ENCODE assay signal across 21 cellular contexts in genomic region chr21:41364308-41364707, GRCh38. TPM values are rescaled to one million over a fixed set of nuclear protein-coding genes. Genes with fewer than 3 reads are reported as not detected.
A peak's percentile ranks its signal among the peaks of the same experiment; 100 is the strongest.
DNase-seq lines count a peak whose midpoint lies in the region; ATAC-seq and TF ChIP-seq lines count a peak whose summit lies in the region.
"Had no signal": no experiment of that assay in that cellular context is flagged by ENCODE, and none has a peak within 500 bp of the region (broad histone marks: within the 10 kb centered on the region; RNA-seq: fewer than 3 reads in every experiment).

No MANE protein-coding gene starts in this region.

- no peaks in the 10 kb centered on the region for H3K36me3 ChIP-seq in OCI-LY3 (replicated peaks; ENCODE audit: low read depth, low read length)
- H3K36me3 ChIP-seq in endodermal cell (ENCODE audit: control insufficient read depth, insufficient read depth, low read length) = no peaks in the 10 kb centered on the region
- H3K36me3 ChIP-seq in A673 (ENCODE audit: insufficient read depth, low read length, poor library complexity, severe bottlenecking) = no peaks in the 10 kb centered on the region
- H3K36me3 ChIP-seq: cardiac muscle cell, SJSA1 had no signal

- H2AFZ ChIP-seq in OCI-LY3 (ENCODE audit: low read depth, low read length) = no peak overlapping the region

- H3K4me3 Mint-ChIP-seq in activated naive CD8-positive, alpha-beta T cell = peak overlapping the region; percentile 96
- H3K4me3 Mint-ChIP-seq in activated naive CD8-positive, alpha-beta T cell treated with anti-CD3 and anti-CD28 coated beads, Interleukin-2, amount 50 U/mL, for 24 hours = no peak overlapping the region
- H3K4me3 Mint-ChIP-seq in endodermal cell = no peak overlapping the region

- 0 out of 2 replicates have a peak, but pooled peaks cover 4% of the 10 kb centered on the region for H3K27me3 ChIP-seq in OCI-LY3 (ENCODE audit: low read depth, low read length)
- H3K27me3 ChIP-seq in endodermal cell (ENCODE audit: control insufficient read depth, insufficient read depth, low read length, poor library complexity, severe bottlenecking) = no peaks in the 10 kb centered on the region
- H3K27me3 ChIP-seq in A673 (replicated peaks; ENCODE audit: insufficient read depth, low read depth, low read length, poor library complexity) = no peaks in the 10 kb centered on the region

- H3K9me3 ChIP-seq in OCI-LY3 (ENCODE audit: insufficient read depth, low read length) (no peaks in the 10 kb centered on the region), endodermal cell (ENCODE audit: control insufficient read depth, low read length) (no peaks in the 10 kb centered on the region), A673 (ENCODE audit: low read depth, low read length, poor library complexity, severe bottlenecking) (no peaks in the 10 kb centered on the region)
- H3K9me3 ChIP-seq: heart left ventricle, lower lobe of right lung, SJSA1 had no signal

- H3K4me1 ChIP-seq in OCI-LY3 (ENCODE audit: low read length) (peaks cover 61% of the 10 kb centered on the region), endodermal cell (ENCODE audit: control insufficient read depth, insufficient read depth, low read length) (no peaks in the 10 kb centered on the region), A673 (ENCODE audit: insufficient read depth, low read length, poor library complexity, severe bottlenecking) (no peaks in the 10 kb centered on the region)

- H3K9ac ChIP-seq in OCI-LY3 (ENCODE audit: low read length) (no peak overlapping the region), endodermal cell (ENCODE audit: extremely low read depth, low read length, poor library complexity, severe bottlenecking) (no peak overlapping the region)

- TF ChIP-seq CTCF in OCI-LY3 (IDR thresholded peaks at IDR 0.05; ENCODE audit: low read depth, low read length) = no peak
- no peak for TF ChIP-seq CTCF in endodermal cell (conservative IDR thresholded peaks at IDR 0.05)
- TF ChIP-seq CTCF in A673 (conservative IDR thresholded peaks at IDR 0.05; ENCODE audit: low read depth, low read length) = no peak

- H3K9me3 Mint-ChIP-seq in activated naive CD8-positive, alpha-beta T cell (ENCODE audit: low read depth) = no peaks in the 10 kb centered on the region
- H3K9me3 Mint-ChIP-seq in activated naive CD8-positive, alpha-beta T cell treated with anti-CD3 and anti-CD28 coated beads, Interleukin-2, amount 50 U/mL, for 24 hours = no peaks in the 10 kb centered on the region
- no peaks in the 10 kb centered on the region for H3K9me3 Mint-ChIP-seq in endodermal cell

- no peak overlapping the region for H3K27ac ChIP-seq in OCI-LY3 (ENCODE audit: low read length)
- no peak overlapping the region for H3K27ac ChIP-seq in endodermal cell (ENCODE audit: low read depth, low read length)
- H3K27ac ChIP-seq in A673 (ENCODE audit: low read depth, low read length, poor library complexity, severe bottlenecking) = no peak overlapping the region
- H3K27ac ChIP-seq: cardiac muscle cell, heart left ventricle, lower lobe of right lung, SJSA1 had no signal

- H4K20me1 ChIP-seq in OCI-LY3 (ENCODE audit: insufficient read depth, low read length) = no peaks in the 10 kb centered on the region

- intact Hi-C loops in sciatic nerve (cut with DNase I) = loop anchor here (10.0 kb wide), 1 partner anchor 240 kb away; no protein-coding TSS in a partner anchor
- intact Hi-C loops in A673 (cut with micrococcal nuclease; ENCODE audit: unreplicated experiment) = no loop called here

- no peaks in the 10 kb centered on the region for H3K27me3 Mint-ChIP-seq in activated naive CD8-positive, alpha-beta T cell
- no peaks in the 10 kb centered on the region for H3K27me3 Mint-ChIP-seq in activated naive CD8-positive, alpha-beta T cell treated with anti-CD3 and anti-CD28 coated beads, Interleukin-2, amount 50 U/mL, for 24 hours
- peaks cover 5% of the 10 kb centered on the region for H3K27me3 Mint-ChIP-seq in endodermal cell (ENCODE audit: insufficient read depth)

- H3K4me2 ChIP-seq in OCI-LY3 (ENCODE audit: low read length) = 0 out of 2 replicates have a peak overlapping the region, but pooled peaks have one; percentile 14

- ATAC-seq in activated naive CD8-positive, alpha-beta T cell treated with anti-CD3 and anti-CD28 coated beads, Interleukin-2, amount 50 U/mL, for 24 hours = no peak
- ATAC-seq in sciatic nerve = no peak
- ATAC-seq: HCT116, heart left ventricle, lower lobe of right lung had no signal

- H3K79me2 ChIP-seq in OCI-LY3 (ENCODE audit: low read length) = no peaks in the 10 kb centered on the region

- DNase-seq in activated naive CD8-positive, alpha-beta T cell treated with anti-CD3 and anti-CD28 coated beads, Interleukin-2, amount 50 U/mL, for 24 hours = no peak
- DNase-seq in endodermal cell = peak; percentile 41
- peak; percentile 48 for DNase-seq in sciatic nerve (ENCODE audit: low spot score)
- DNase-seq in A673 (ENCODE audit: low spot score) = no peak
- no peak for DNase-seq in NCI-H1417 (lab: John Stamatoyannopoulos, UW)
- DNase-seq in HuH-7.5 (ENCODE audit: low spot score) = no peak
- DNase-seq: amniotic stem cell; Calu3; heart left ventricle; Karpas-422; lower lobe of right lung; NCI-H1436 treated with DMSO at 0.1 percent for 48 hours; NCI-H748 treated with DMSO at 0.1 percent for 48 hours; stimulated activated CD4-positive, alpha-beta T cell treated with anti-CD3 and anti-CD28 coated beads, Interleukin-4, amount 100 ng/mL, for 24 hours; T-helper 9 cell had no signal

- H3K4me3 ChIP-seq in OCI-LY3 (ENCODE audit: low read length) = no peak overlapping the region
- no peak overlapping the region for H3K4me3 ChIP-seq in endodermal cell (ENCODE audit: low read length)
- no peak overlapping the region for H3K4me3 ChIP-seq in A673 (ENCODE audit: low read depth, low read length, poor library complexity, severe bottlenecking)
- H3K4me3 ChIP-seq: cardiac muscle cell, lower lobe of right lung, SJSA1 had no signal

- no TSS peak for BruUV-seq in A673 (replicated peaks; lab: Mats Ljungman, UMichigan)

- CTCF ChIA-PET in A673 (lab: Charles Lee) = no interaction called here

- H3K4me1 Mint-ChIP-seq in activated naive CD8-positive, alpha-beta T cell (ENCODE audit: low read depth) = peaks cover 73% of the 10 kb centered on the region
- peaks cover 75% of the 10 kb centered on the region for H3K4me1 Mint-ChIP-seq in activated naive CD8-positive, alpha-beta T cell treated with anti-CD3 and anti-CD28 coated beads, Interleukin-2, amount 50 U/mL, for 24 hours
- peaks cover 2% of the 10 kb centered on the region for H3K4me1 Mint-ChIP-seq in endodermal cell

- WGBS in endodermal cell (ENCODE audit: insufficient coverage in 1 of 2, insufficient read length in 1 of 2), 2 experiments = 94% methylated on average over 5 of the region's 6 CpGs; no CpG with 5 or more reads in 1 of the 2 experiments

- peaks cover 11% of the 10 kb centered on the region for H3K36me3 Mint-ChIP-seq in activated naive CD8-positive, alpha-beta T cell
- peaks cover 6% of the 10 kb centered on the region for H3K36me3 Mint-ChIP-seq in activated naive CD8-positive, alpha-beta T cell treated with anti-CD3 and anti-CD28 coated beads, Interleukin-2, amount 50 U/mL, for 24 hours (ENCODE audit: low read depth)
- no peaks in the 10 kb centered on the region for H3K36me3 Mint-ChIP-seq in endodermal cell (ENCODE audit: low read depth)

- H3K27ac Mint-ChIP-seq in activated naive CD8-positive, alpha-beta T cell = peak overlapping the region; percentile 98
- no peak overlapping the region for H3K27ac Mint-ChIP-seq in activated naive CD8-positive, alpha-beta T cell treated with anti-CD3 and anti-CD28 coated beads, Interleukin-2, amount 50 U/mL, for 24 hours
- no peak overlapping the region for H3K27ac Mint-ChIP-seq in endodermal cell

- POLR2A ChIA-PET in A673 (lab: Charles Lee; ENCODE audit: low non-redundant PET) = no interaction called here

RNA-seq across cellular contexts. Expression of gene MX2, which starts 2.5 kb away (rescaled TPM):
- total RNA-seq in endodermal cell = 10 to 100 TPM in 1 of 2 donors, 1 to 10 TPM in 1; 1.6 to 11.4 TPM
- polyA plus RNA-seq in endodermal cell (2013, experiment 1 of 2) = 0.50 TPM
- polyA plus RNA-seq in endodermal cell (2013, experiment 2 of 2) = 0.33 TPM
- total RNA-seq in sciatic nerve = 19.0 TPM
- total RNA-seq in A673 (2021) = not detected in 2 replicates
- total RNA-seq: SJSA1 had no signal

RNA-seq across cellular contexts. Expression of gene FAM3B, which starts 47.7 kb away (rescaled TPM):
- total RNA-seq in endodermal cell (1 to 10 TPM; 2.1 to 3.1 TPM), sciatic nerve (0.80 TPM), A673 (2021) (not detected in 2 replicates)
- polyA plus RNA-seq in endodermal cell (2013, experiment 1 of 2) = 0.32 TPM
- polyA plus RNA-seq in endodermal cell (2013, experiment 2 of 2) = 0.46 TPM
- total RNA-seq: cardiac muscle cell, SJSA1, skeletal muscle tissue had no signal
- polyA plus RNA-seq: cardiac muscle cell had no signal

Comparison
In these comparisons a context has a peak if more than half of its experiments do, and no peak if none do; other contexts are left out.
1. DNase-seq: peak in endodermal cell (single experiment) and sciatic nerve (single experiment); none in activated naive CD8-positive, alpha-beta T cell treated with anti-CD3 and anti-CD28 coated beads, Interleukin-2, amount 50 U/mL, for 24 hours (single experiment), A673 (single experiment), NCI-H1417 (0 of 3) and HuH-7.5 (single experiment).